In the genomic region with DNA sequence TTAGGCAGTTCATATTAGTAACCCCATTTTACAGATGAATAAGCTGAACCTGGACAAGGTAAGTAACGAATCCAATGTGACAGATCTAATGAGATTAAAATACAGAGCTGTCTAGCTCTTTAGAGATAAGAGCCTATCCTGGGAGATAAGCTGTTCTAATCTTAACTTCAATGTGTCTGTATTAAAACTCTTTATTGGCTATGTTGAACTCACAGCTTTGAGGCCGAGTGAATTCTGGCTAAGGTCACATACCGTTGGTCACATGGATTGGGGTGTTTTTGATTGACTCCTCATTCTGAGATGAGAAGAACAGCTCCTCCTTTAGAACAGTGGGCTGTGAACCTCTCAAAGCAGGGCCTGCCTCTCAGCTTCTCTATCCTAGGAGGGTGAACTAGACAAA, we compare ENCODE assay signal across 2 cellular contexts.
TF ChIP-seq lines count a peak whose summit lies in the region.

No MANE protein-coding gene starts in this region.

TF ChIP-seq in IMR-90, 13 proteins besides CTCF, POLR2A, EP300 and RAD21 (continued from another document):
- no peak for TF ChIP-seq CEBPB (IDR thresholded peaks at IDR 0.05; ENCODE audit: low read depth, low read length)
- TF ChIP-seq CHD1 (IDR thresholded peaks at IDR 0.05; ENCODE audit: low read depth, low read length): no peak
- TF ChIP-seq MAZ (IDR thresholded peaks at IDR 0.05; ENCODE audit: borderline replicate concordance, low read depth, low read length): no peak
- TF ChIP-seq SMC3 (IDR thresholded peaks at IDR 0.05; ENCODE audit: low read depth, low read length): no peak
- no peak for TF ChIP-seq RFX5 (IDR thresholded peaks at IDR 0.05; ENCODE audit: low read depth, low read length)
- no peak for TF ChIP-seq BHLHE40 (IDR thresholded peaks at IDR 0.05; ENCODE audit: low read depth, low read length)
- TF ChIP-seq ELK1 (IDR thresholded peaks at IDR 0.05; ENCODE audit: borderline replicate concordance, low read depth, low read length): no peak
- no peak for TF ChIP-seq RCOR1 (IDR thresholded peaks at IDR 0.05; ENCODE audit: insufficient replicate concordance, low read length)
- TF ChIP-seq, protein P1, sequence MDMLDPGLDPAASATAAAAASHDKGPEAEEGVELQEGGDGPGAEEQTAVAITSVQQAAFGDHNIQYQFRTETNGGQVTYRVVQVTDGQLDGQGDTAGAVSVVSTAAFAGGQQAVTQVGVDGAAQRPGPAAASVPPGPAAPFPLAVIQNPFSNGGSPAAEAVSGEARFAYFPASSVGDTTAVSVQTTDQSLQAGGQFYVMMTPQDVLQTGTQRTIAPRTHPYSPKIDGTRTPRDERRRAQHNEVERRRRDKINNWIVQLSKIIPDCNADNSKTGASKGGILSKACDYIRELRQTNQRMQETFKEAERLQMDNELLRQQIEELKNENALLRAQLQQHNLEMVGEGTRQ (IDR thresholded peaks at IDR 0.05; ENCODE audit: low read depth, low read length): no peak
- no peak for TF ChIP-seq MAFK (IDR thresholded peaks at IDR 0.05; ENCODE audit: low read depth, low read length)

TF ChIP-seq in SK-N-SH, 30 proteins besides CTCF, POLR2A, EP300 and RAD21:
- TF ChIP-seq, protein P2, sequence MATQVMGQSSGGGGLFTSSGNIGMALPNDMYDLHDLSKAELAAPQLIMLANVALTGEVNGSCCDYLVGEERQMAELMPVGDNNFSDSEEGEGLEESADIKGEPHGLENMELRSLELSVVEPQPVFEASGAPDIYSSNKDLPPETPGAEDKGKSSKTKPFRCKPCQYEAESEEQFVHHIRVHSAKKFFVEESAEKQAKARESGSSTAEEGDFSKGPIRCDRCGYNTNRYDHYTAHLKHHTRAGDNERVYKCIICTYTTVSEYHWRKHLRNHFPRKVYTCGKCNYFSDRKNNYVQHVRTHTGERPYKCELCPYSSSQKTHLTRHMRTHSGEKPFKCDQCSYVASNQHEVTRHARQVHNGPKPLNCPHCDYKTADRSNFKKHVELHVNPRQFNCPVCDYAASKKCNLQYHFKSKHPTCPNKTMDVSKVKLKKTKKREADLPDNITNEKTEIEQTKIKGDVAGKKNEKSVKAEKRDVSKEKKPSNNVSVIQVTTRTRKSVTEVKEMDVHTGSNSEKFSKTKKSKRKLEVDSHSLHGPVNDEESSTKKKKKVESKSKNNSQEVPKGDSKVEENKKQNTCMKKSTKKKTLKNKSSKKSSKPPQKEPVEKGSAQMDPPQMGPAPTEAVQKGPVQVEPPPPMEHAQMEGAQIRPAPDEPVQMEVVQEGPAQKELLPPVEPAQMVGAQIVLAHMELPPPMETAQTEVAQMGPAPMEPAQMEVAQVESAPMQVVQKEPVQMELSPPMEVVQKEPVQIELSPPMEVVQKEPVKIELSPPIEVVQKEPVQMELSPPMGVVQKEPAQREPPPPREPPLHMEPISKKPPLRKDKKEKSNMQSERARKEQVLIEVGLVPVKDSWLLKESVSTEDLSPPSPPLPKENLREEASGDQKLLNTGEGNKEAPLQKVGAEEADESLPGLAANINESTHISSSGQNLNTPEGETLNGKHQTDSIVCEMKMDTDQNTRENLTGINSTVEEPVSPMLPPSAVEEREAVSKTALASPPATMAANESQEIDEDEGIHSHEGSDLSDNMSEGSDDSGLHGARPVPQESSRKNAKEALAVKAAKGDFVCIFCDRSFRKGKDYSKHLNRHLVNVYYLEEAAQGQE (IDR thresholded peaks at IDR 0.05; ENCODE audit: low read depth, low read length): no peak
- TF ChIP-seq, protein P3, sequence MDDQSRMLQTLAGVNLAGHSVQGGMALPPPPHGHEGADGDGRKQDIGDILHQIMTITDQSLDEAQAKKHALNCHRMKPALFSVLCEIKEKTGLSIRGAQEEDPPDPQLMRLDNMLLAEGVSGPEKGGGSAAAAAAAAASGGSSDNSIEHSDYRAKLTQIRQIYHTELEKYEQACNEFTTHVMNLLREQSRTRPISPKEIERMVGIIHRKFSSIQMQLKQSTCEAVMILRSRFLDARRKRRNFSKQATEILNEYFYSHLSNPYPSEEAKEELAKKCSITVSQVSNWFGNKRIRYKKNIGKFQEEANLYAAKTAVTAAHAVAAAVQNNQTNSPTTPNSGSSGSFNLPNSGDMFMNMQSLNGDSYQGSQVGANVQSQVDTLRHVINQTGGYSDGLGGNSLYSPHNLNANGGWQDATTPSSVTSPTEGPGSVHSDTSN (IDR thresholded peaks at IDR 0.05): 0 out of 2 replicates have a peak, but pooled peaks have one; percentile 2
- TF ChIP-seq RCOR1 (IDR thresholded peaks at IDR 0.05; ENCODE audit: low read length) (peak; percentile 57; the same call in 1 of the 2 replicates), MXI1 (IDR thresholded peaks at IDR 0.05; ENCODE audit: low read depth, low read length) (no peak), FOSL2 (IDR thresholded peaks at IDR 0.05; ENCODE audit: borderline replicate concordance, low read depth) (no peak)
